Comparison of ENCODE assay signal across 9 cellular contexts in the genomic region with DNA sequence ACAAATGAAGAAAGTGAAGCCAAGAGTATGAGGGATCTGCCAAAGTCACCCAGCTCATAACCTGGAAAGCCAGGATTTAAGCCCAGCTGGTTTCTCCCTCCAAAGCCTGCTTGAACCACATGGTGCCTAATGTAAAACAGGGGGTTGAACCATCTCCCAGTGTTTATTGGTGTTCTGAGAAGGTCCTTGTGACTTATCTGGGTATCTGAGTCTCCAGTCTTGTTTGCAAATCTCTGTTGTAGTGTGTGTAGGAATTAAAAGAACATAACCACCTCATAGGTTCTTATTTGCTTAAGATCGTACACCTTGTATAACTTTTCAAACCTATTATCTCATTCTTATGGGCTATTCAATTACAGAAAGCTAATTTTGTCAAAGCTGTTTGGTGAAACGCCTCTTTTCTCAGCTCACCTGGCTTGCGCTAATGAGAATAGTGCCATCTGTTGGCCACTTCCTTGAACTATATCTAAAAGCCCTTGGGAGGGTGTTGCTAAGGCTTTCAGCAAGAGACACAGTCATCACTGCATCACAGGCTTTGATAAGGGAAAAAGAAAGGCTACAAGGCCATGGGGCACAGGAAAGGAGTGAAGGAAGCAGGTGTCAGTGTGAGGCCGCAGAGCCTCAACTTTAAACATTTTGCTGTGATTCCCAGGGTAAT. TPM values are rescaled to one million over a fixed set of nuclear protein-coding genes. Genes with fewer than 3 reads are reported as not detected.
A peak's percentile ranks its signal among the peaks of the same experiment; 100 is the strongest.
DNase-seq lines count a peak whose midpoint lies in the region; ATAC-seq, FAIRE-seq and TF ChIP-seq lines count a peak whose summit lies in the region.
"Had no signal": no experiment of that assay in that cellular context is flagged by ENCODE, and none has a peak within 500 bp of the region (broad histone marks: within the 10 kb centered on the region; RNA-seq: fewer than 3 reads in every experiment).

No MANE protein-coding gene starts in this region.

- H3K4me1 ChIP-seq in lung (ENCODE audit: control insufficient read depth in 2 of 2, insufficient read depth in 2 of 2, low read length in 2 of 2): no peaks in the 10 kb centered on the region
- H3K4me1 ChIP-seq in vagina: no peaks in the 10 kb centered on the region

- peak; percentile 90 for FAIRE-seq in GM12892 (lab: Jason Lieb, UNC)

- intact Hi-C loops in vagina (cut with DNase I): no loop called here

- H3K4me3 ChIP-seq in lung (no peak overlapping the region), vagina (no peak overlapping the region)

- H3K27ac ChIP-seq in lung (ENCODE audit: low read depth in 1 of 2, low read length in 1 of 2) (no peak overlapping the region), vagina (no peak overlapping the region)

- no peaks in the 10 kb centered on the region for H3K27me3 ChIP-seq in lung (ENCODE audit: control insufficient read depth, insufficient read depth)
- H3K27me3 ChIP-seq in vagina: no peaks in the 10 kb centered on the region

- H3K9me3 ChIP-seq in lung (ENCODE audit: control insufficient read depth in 2 of 2, insufficient read depth in 1 of 2, low read length in 1 of 2) (peaks cover 0 to 7% of the 10 kb centered on the region in 2 donors), vagina (no peaks in the 10 kb centered on the region)

- ATAC-seq in HG02642 (IDR thresholded peaks at IDR 0.05; ENCODE audit: poor library complexity, unreplicated experiment): peak; percentile 76
- peak; percentile 79 for ATAC-seq in lung (ENCODE audit: insufficient read depth, low FRiP score)

- no peaks in the 10 kb centered on the region for H3K36me3 ChIP-seq in lung (ENCODE audit: control insufficient read depth in 2 of 2, insufficient read depth in 2 of 2, low read length in 2 of 2)
- H3K36me3 ChIP-seq in vagina: no peaks in the 10 kb centered on the region

- TF ChIP-seq POLR2A in GM12892 (IDR thresholded peaks at IDR 0.05; ENCODE audit: low read depth, low read length) (no peak), vagina (IDR thresholded peaks at IDR 0.05) (no peak)

- WGBS in lung, 2 donors: 3 to 6% methylated on average over 4 of the region's 4 CpGs

- peak; percentile 62 for TF ChIP-seq CTCF in AG09319 (IDR thresholded peaks at IDR 0.05; ENCODE audit: low read depth, low read length)
- TF ChIP-seq CTCF in lung (IDR thresholded peaks at IDR 0.05; ENCODE audit: control extremely low read depth, extremely low read depth): peak; percentile 17
- TF ChIP-seq CTCF in vagina (IDR thresholded peaks at IDR 0.05): peak in 2 of 3 experiments; percentile 19 to 44

- DNase-seq in AG09319 (ENCODE audit: extremely low read depth, low read depth) (peak; percentile 16), GM12892 (ENCODE audit: insufficient read length) (no peak), NCI-H128 (lab: John Stamatoyannopoulos, UW; ENCODE audit: unreplicated experiment) (peak; percentile 22), T-helper 1 cell (peak in 4 of 5 donors; percentile 12 to 71 (median 28)), dedifferentiated amniotic fluid mesenchymal stem cell (ENCODE audit: extremely low spot score) (peak; percentile 31), lung (ENCODE audit: low spot score) (no peak), vagina (ENCODE audit: extremely low spot score in 2 of 2) (no peak)

RNA-seq across cellular contexts. Expression of a gene that starts 12.2 kb away (rescaled TPM):
- not detected for polyA plus RNA-seq in GM12892 (2012; ENCODE audit: missing spikeins)
- total RNA-seq in lung: 1 to 10 TPM; 3.2 to 3.7 TPM
- polyA plus RNA-seq in lung: 1 to 10 TPM; 1.3 to 2.6 TPM
- total RNA-seq in vagina: 4.2 TPM
- polyA plus RNA-seq: IgD-negative memory B cell had no signal

RNA-seq across cellular contexts. Expression of a gene that starts 34.0 kb away (rescaled TPM):
- not detected for polyA plus RNA-seq in GM12892 (2012; ENCODE audit: missing spikeins)
- not detected for total RNA-seq in lung
- not detected for polyA plus RNA-seq in lung
- not detected for total RNA-seq in vagina
- polyA plus RNA-seq: IgD-negative memory B cell had no signal

RNA-seq across cellular contexts. Expression of a gene that starts 34.4 kb away (rescaled TPM):
- polyA plus RNA-seq in GM12892 (2012; ENCODE audit: missing spikeins): 9.5 TPM
- 10 to 100 TPM; 14.6 to 39.1 TPM for total RNA-seq in lung
- 100 to 1,000 TPM in 1 of 2 donors, 10 to 100 TPM in 1; 56.3 to 142 TPM for polyA plus RNA-seq in lung
- total RNA-seq in vagina: 36.1 TPM

RNA-seq across cellular contexts. Expression of a gene that starts 54.2 kb away (rescaled TPM):
- polyA plus RNA-seq in GM12892 (2012; ENCODE audit: missing spikeins): 7.8 TPM
- 100 to 1,000 TPM in 1 of 2 donors, 10 to 100 TPM in 1; 35.8 to 116 TPM for total RNA-seq in lung
- 10 to 100 TPM; 78.5 to 95.5 TPM for polyA plus RNA-seq in lung
- 93.5 TPM for total RNA-seq in vagina

Comparison
In these comparisons a context has a peak if more than half of its experiments do, and no peak if none do; other contexts are left out.
1. DNase-seq: peak in AG09319 (single experiment), NCI-H128 (single experiment), T-helper 1 cell (4 of 5) and dedifferentiated amniotic fluid mesenchymal stem cell (single experiment); none in GM12892 (single experiment), lung (single experiment) and vagina (0 of 2).
2. Peak in every context shown above with its lines, with median percentiles within 50 percentile points of each other: CTCF ChIP-seq.